In the genomic region with DNA sequence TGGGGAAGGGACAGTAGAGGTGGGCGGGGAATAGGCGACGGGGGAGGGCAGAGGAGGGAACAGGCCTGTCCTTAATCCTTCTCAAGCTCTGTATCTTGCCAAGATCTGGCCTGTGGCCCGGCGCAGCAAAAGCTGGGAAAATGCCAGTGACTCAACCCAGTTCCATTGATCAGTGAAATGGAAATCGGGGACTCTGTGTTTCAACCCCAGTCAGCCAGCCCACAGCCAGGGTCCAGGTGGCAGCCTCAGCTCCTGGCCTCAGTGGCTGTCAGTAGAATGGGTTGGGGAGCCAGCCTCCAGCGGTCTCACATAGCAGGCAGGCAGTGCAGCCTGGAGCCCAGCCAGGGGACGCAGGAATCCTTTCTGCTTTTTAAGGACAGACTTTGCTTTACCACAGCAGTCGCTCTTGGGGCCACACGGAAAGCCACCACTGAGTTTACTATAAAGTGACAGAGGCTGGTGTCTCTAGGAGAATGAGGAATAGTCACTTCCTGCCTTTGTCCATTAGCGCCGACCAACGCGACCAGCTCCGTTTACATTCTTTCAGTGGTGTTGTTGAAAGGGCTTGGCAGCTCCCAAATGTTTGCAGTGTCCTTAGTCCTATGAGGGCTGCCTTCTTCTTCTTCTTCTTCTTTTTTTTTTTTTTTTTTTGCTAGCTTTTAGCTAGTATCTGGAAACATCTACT, we compare ENCODE assay signal across 9 cellular contexts.
A peak's percentile ranks its signal among the peaks of the same experiment; 100 is the strongest.
DNase-seq lines count a peak whose midpoint lies in the region; ATAC-seq and TF ChIP-seq lines count a peak whose summit lies in the region.
"Had no signal": no experiment of that assay in that cellular context is flagged by ENCODE, and none has a peak within 500 bp of the region (broad histone marks: within the 10 kb centered on the region; RNA-seq: fewer than 3 reads in every experiment).

No MANE protein-coding gene starts in this region.

- H3K36me3 ChIP-seq in esophagus muscularis mucosa, result peaks cover 0 to 14% (median 0%) of the 10 kb centered on the region in 4 donors

- DNase-seq in AG08395 (ENCODE audit: low spot score) (peak; percentile 45), NCI-H82 (lab: John Stamatoyannopoulos, UW) (peak; percentile 84), esophagus muscularis mucosa (ENCODE audit: extremely low spot score) (no peak), nephron progenitor cell (no peak), GM10266 (ENCODE audit: extremely low spot score) (no peak)
- no peak for DNase-seq in activated naive CD8-positive, alpha-beta T cell treated with anti-CD3 and anti-CD28 coated beads, Interleukin-2, amount 50 U/mL, for 24 hours
- DNase-seq: DND-41 had no signal

- peaks cover 58 to 73% (median 71%) of the 10 kb centered on the region in 4 donors for H3K4me1 ChIP-seq in esophagus muscularis mucosa

- no peaks in the 10 kb centered on the region for H3K27me3 Mint-ChIP-seq in nephron progenitor cell (ENCODE audit: low read depth, poor library complexity)
- peaks cover 26% of the 10 kb centered on the region for H3K27me3 Mint-ChIP-seq in activated naive CD8-positive, alpha-beta T cell treated with anti-CD3 and anti-CD28 coated beads, Interleukin-2, amount 50 U/mL, for 24 hours

- no peak overlapping the region for H3K4me3 Mint-ChIP-seq in nephron progenitor cell
- H3K4me3 Mint-ChIP-seq in activated naive CD8-positive, alpha-beta T cell treated with anti-CD3 and anti-CD28 coated beads, Interleukin-2, amount 50 U/mL, for 24 hours, result no peak overlapping the region

- no peak for TF ChIP-seq CTCF in esophagus muscularis mucosa (IDR thresholded peaks at IDR 0.05)
- no peak for TF ChIP-seq CTCF in nephron progenitor cell (IDR thresholded peaks at IDR 0.05)
- TF ChIP-seq CTCF in GM10266 (IDR thresholded peaks at IDR 0.05; ENCODE audit: control insufficient read depth, insufficient read depth, low read depth, missing control alignments), result no peak

- TF ChIP-seq POLR2A in esophagus muscularis mucosa (IDR thresholded peaks at IDR 0.05; ENCODE audit: low read depth), result no peak

- peak overlapping the region; percentile 95 for H3K27ac Mint-ChIP-seq in nephron progenitor cell
- H3K27ac Mint-ChIP-seq in activated naive CD8-positive, alpha-beta T cell treated with anti-CD3 and anti-CD28 coated beads, Interleukin-2, amount 50 U/mL, for 24 hours, result no peak overlapping the region

- H3K27ac ChIP-seq in esophagus muscularis mucosa (replicated peaks in 1 of 4), result peak overlapping the region; percentile 85 to 87 (median 86)

- no peaks in the 10 kb centered on the region for H3K9me3 ChIP-seq in esophagus muscularis mucosa

- peaks cover 10% of the 10 kb centered on the region for H3K9me3 Mint-ChIP-seq in nephron progenitor cell
- no peaks in the 10 kb centered on the region for H3K9me3 Mint-ChIP-seq in activated naive CD8-positive, alpha-beta T cell treated with anti-CD3 and anti-CD28 coated beads, Interleukin-2, amount 50 U/mL, for 24 hours

- WGBS in esophagus muscularis mucosa, result 16% methylated on average over 15 of the region's 15 CpGs

- no peak for ATAC-seq in activated naive CD8-positive, alpha-beta T cell treated with anti-CD3 and anti-CD28 coated beads, Interleukin-2, amount 50 U/mL, for 24 hours
- ATAC-seq in HG03354 (IDR thresholded peaks at IDR 0.05; ENCODE audit: poor library complexity, severe bottlenecking, unreplicated experiment), result no peak
- no peak for ATAC-seq in HG02981 (IDR thresholded peaks at IDR 0.05; ENCODE audit: unreplicated experiment)

- peak overlapping the region; percentile 37 to 56 (median 46) for H3K4me3 ChIP-seq in esophagus muscularis mucosa

- no peaks in the 10 kb centered on the region for H3K27me3 ChIP-seq in esophagus muscularis mucosa

- no peak for TF ChIP-seq EP300 in esophagus muscularis mucosa (IDR thresholded peaks at IDR 0.05)

- H3K36me3 Mint-ChIP-seq in nephron progenitor cell (ENCODE audit: low read depth), result peaks cover 16% of the 10 kb centered on the region
- H3K36me3 Mint-ChIP-seq in activated naive CD8-positive, alpha-beta T cell treated with anti-CD3 and anti-CD28 coated beads, Interleukin-2, amount 50 U/mL, for 24 hours (ENCODE audit: low read depth), result no peaks in the 10 kb centered on the region

- peaks cover 74% of the 10 kb centered on the region for H3K4me1 Mint-ChIP-seq in nephron progenitor cell
- H3K4me1 Mint-ChIP-seq in activated naive CD8-positive, alpha-beta T cell treated with anti-CD3 and anti-CD28 coated beads, Interleukin-2, amount 50 U/mL, for 24 hours, result no peaks in the 10 kb centered on the region

- intact Hi-C loops in esophagus muscularis mucosa (cut with DNase I), result loop anchor here (5.0 to 10.0 kb wide), 3 partner anchors 91 to 111 kb away; no protein-coding TSS in a partner anchor

Comparison
In these comparisons a context has a peak if more than half of its experiments do, and no peak if none do; other contexts are left out.
1. DNase-seq: peak in AG08395 (single experiment) and NCI-H82 (single experiment); none in esophagus muscularis mucosa (single experiment), nephron progenitor cell (single experiment), activated naive CD8-positive, alpha-beta T cell treated with anti-CD3 and anti-CD28 coated beads, Interleukin-2, amount 50 U/mL, for 24 hours (single experiment) and GM10266 (single experiment).